ENCODE assay signal across 36 cellular contexts in genomic region chr12:95195122-95195521, GRCh38.
"Had no signal": no experiment of that assay in that cellular context is flagged by ENCODE, and none has a peak within 500 bp of the region (broad histone marks: within the 10 kb centered on the region; RNA-seq: fewer than 3 reads in every experiment).

No MANE protein-coding gene starts in this region.

- H3K36me3 ChIP-seq: brain microvascular endothelial cell, gastroesophageal sphincter, pancreas, prostate gland, uterus had no signal

- H3K9me3 Mint-ChIP-seq: immature natural killer cell; neural crest cell; stimulated activated effector memory CD8-positive, alpha-beta T cell treated with anti-CD3 and anti-CD28 coated beads, Interleukin-12 subunit alpha, Interleukin-12 subunit beta, amount 100 ng/mL, for 72 hours; stimulated activated naive CD8-positive, alpha-beta T cell treated with anti-CD3 and anti-CD28 coated beads, Interleukin-15, amount 100 ng/mL, for 72 hours; T-helper 2 cell treated with Interferon-gamma antibody and Interleukin-4, amounts not matched to agents 5 μg/mL and 100 μg/mL, for 36 hours; type B pancreatic cell had no signal

- H3K4me1 Mint-ChIP-seq: immature natural killer cell; neural crest cell; stimulated activated effector memory CD8-positive, alpha-beta T cell treated with anti-CD3 and anti-CD28 coated beads, Interleukin-12 subunit alpha, Interleukin-12 subunit beta, amount 100 ng/mL, for 72 hours; stimulated activated naive CD8-positive, alpha-beta T cell treated with anti-CD3 and anti-CD28 coated beads, Interleukin-15, amount 100 ng/mL, for 72 hours had no signal

- H3K27me3 ChIP-seq: brain microvascular endothelial cell, dorsolateral prefrontal cortex, gastroesophageal sphincter, pancreas, uterus had no signal

- H3K4me3 ChIP-seq: coronary artery, dorsolateral prefrontal cortex, gastroesophageal sphincter, pancreas, prostate gland, skin epidermis, uterus had no signal

- H3K27me3 Mint-ChIP-seq: stimulated activated naive CD8-positive, alpha-beta T cell treated with anti-CD3 and anti-CD28 coated beads, Interleukin-15, amount 100 ng/mL, for 72 hours; type B pancreatic cell had no signal

- ATAC-seq: activated CD4-positive, CD25-positive, alpha-beta regulatory T cell treated with anti-CD3 and anti-CD28 coated beads, Interleukin-2, amount 50 U/mL, for 24 hours; gastroesophageal sphincter; left colon; naive thymus-derived CD4-positive, alpha-beta T cell; pancreas; sciatic nerve; stimulated activated effector memory CD8-positive, alpha-beta T cell treated with anti-CD3 and anti-CD28 coated beads, Interleukin-12 subunit alpha, Interleukin-12 subunit beta, amount 100 ng/mL, for 72 hours; stimulated activated naive CD8-positive, alpha-beta T cell treated with anti-CD3 and anti-CD28 coated beads, Interleukin-15, amount 100 ng/mL, for 72 hours had no signal

- H3K36me3 Mint-ChIP-seq: immature natural killer cell; naive thymus-derived CD4-positive, alpha-beta T cell; stimulated activated effector memory CD8-positive, alpha-beta T cell treated with anti-CD3 and anti-CD28 coated beads, Interleukin-12 subunit alpha, Interleukin-12 subunit beta, amount 100 ng/mL, for 72 hours had no signal

- DNase-seq: activated CD4-positive, alpha-beta T cell treated with anti-CD3 and anti-CD28 coated beads for 48 hours; activated CD4-positive, alpha-beta T cell treated with anti-CD3 and anti-CD28 coated beads, Interleukin-2, amount 50 U/mL, for 48 hours; activated CD8-positive, alpha-beta memory T cell treated with anti-CD3 and anti-CD28 coated beads, Interleukin-2, amount 50 U/mL, for 4 hours; activated gamma-delta T cell treated with Interleukin-2 at 50 U/mL for 16 hours; activated naive CD4-positive, alpha-beta T cell treated with anti-CD3 and anti-CD28 coated beads, Interleukin-2, amount 50 U/mL, for 16 hours; activated T-cell treated with anti-CD3 and anti-CD28 coated beads, Interleukin-2, amount 50 U/mL, for 1 hour; amniotic stem cell; brain microvascular endothelial cell; dorsolateral prefrontal cortex; effector memory CD4-positive, alpha-beta T cell; erythroblast; hippocampal formation; immature natural killer cell; kidney; left colon; mammary epithelial cell; midbrain; naive thymus-derived CD4-positive, alpha-beta T cell; nucleus accumbens; pancreas; retina; stimulated activated CD4-positive, alpha-beta T cell treated with anti-CD3 and anti-CD28 coated beads, Interleukin-12 subunit alpha, Interleukin-12 subunit beta, amount 100 ng/mL, for 4 hours; stimulated activated CD4-positive, alpha-beta T cell treated with anti-CD3 and anti-CD28 coated beads, Interleukin-4, amount 100 ng/mL, for 24 hours; stimulated activated naive CD8-positive, alpha-beta T cell treated with anti-CD3 and anti-CD28 coated beads, Interleukin-15, amount 100 ng/mL, for 72 hours; substantia nigra; uterus had no signal

- H3K4me3 Mint-ChIP-seq: immature natural killer cell; naive thymus-derived CD4-positive, alpha-beta T cell; neural crest cell; stimulated activated effector memory CD8-positive, alpha-beta T cell treated with anti-CD3 and anti-CD28 coated beads, Interleukin-12 subunit alpha, Interleukin-12 subunit beta, amount 100 ng/mL, for 72 hours; stimulated activated naive CD8-positive, alpha-beta T cell treated with anti-CD3 and anti-CD28 coated beads, Interleukin-15, amount 100 ng/mL, for 72 hours; T-helper 2 cell treated with Interferon-gamma antibody and Interleukin-4, amounts not matched to agents 5 μg/mL and 100 μg/mL, for 36 hours; type B pancreatic cell had no signal

- H3K9me3 ChIP-seq: gastroesophageal sphincter, pancreas, prostate gland, uterus had no signal

- H3K27ac Mint-ChIP-seq: immature natural killer cell; naive thymus-derived CD4-positive, alpha-beta T cell; stimulated activated effector memory CD8-positive, alpha-beta T cell treated with anti-CD3 and anti-CD28 coated beads, Interleukin-12 subunit alpha, Interleukin-12 subunit beta, amount 100 ng/mL, for 72 hours; stimulated activated naive CD8-positive, alpha-beta T cell treated with anti-CD3 and anti-CD28 coated beads, Interleukin-15, amount 100 ng/mL, for 72 hours; T-helper 2 cell treated with Interferon-gamma antibody and Interleukin-4, amounts not matched to agents 5 μg/mL and 100 μg/mL, for 36 hours; type B pancreatic cell had no signal
